ENCODE assay signal across 15 cellular contexts in the genomic region with DNA sequence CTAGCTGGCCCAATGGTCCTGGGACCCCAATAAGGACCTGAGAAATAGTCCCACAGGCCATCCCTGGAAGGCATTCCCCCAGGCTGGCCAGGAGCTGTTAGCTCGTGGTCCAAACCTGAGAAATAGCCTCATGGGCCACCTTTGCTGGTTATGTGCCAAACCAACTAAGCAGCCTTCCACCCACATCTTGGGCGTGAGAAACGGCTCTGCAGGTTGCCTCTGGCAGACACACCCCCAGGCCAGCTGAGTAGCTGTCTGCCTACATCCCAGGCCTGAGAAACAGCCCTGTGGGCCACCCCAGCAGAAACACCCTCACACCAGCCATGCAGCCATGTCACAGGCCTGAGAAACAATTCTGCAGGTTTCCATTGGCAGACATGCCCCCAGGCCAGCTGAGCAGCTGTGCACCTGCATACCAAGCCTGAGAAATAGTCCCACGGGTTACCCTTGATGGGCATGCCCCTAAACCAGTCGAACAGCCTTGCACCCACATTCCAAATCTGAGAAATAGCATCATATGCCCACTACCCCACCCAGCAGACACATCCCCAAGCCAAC.
DNase-seq lines count a peak whose midpoint lies in the region; ATAC-seq and TF ChIP-seq lines count a peak whose summit lies in the region.
"Had no signal": no experiment of that assay in that cellular context is flagged by ENCODE, and none has a peak within 500 bp of the region (broad histone marks: within the 10 kb centered on the region; RNA-seq: fewer than 3 reads in every experiment).

No MANE protein-coding gene starts in this region.

- H3K4me3 ChIP-seq in Panc1 (ENCODE audit: low read depth in 2 of 2, low read length in 2 of 2) (no peak overlapping the region), trophoblast cell (ENCODE audit: low read depth, low read length) (peak overlapping the region; percentile 10), SJCRH30 (no peak overlapping the region)
- H3K4me3 ChIP-seq: BLaER1, GM12878 had no signal

- no peak overlapping the region for H2BK120ac ChIP-seq in trophoblast cell (ENCODE audit: insufficient read depth, low read length, poor library complexity)

- no peak for TF ChIP-seq CTCF in Panc1 (IDR thresholded peaks at IDR 0.05)

- H4K8ac ChIP-seq in trophoblast cell (ENCODE audit: low read depth, low read length), result no peak overlapping the region

- H2BK12ac ChIP-seq in trophoblast cell (ENCODE audit: low read length), result no peak overlapping the region

- no peak overlapping the region for H3K23ac ChIP-seq in trophoblast cell (ENCODE audit: low read length)

- no peaks in the 10 kb centered on the region for H3K79me1 ChIP-seq in trophoblast cell (ENCODE audit: low read length)

- H2AK5ac ChIP-seq in trophoblast cell (ENCODE audit: low read length), result no peak overlapping the region

- no peak overlapping the region for H3K18ac ChIP-seq in trophoblast cell (ENCODE audit: low read length)

- H3K4me1 ChIP-seq in Panc1 (ENCODE audit: control insufficient read depth, insufficient read depth, low read length) (peaks cover 6% of the 10 kb centered on the region; the same call in 1 of the 2 replicates), trophoblast cell (ENCODE audit: control insufficient read depth in 1 of 2, insufficient read depth in 2 of 2, low read length in 2 of 2) (peaks cover 0 to 7% of the 10 kb centered on the region in 2 experiments), SJCRH30 (no peaks in the 10 kb centered on the region)
- H3K4me1 ChIP-seq: BLaER1, Caco-2 had no signal

- in situ Hi-C loops in Panc1 (cut with HindIII; ENCODE audit: low pct_unique_long_range_greater_than_20kb, low sequenced_read_pairs), result no loop called here

- no peak overlapping the region for H4K91ac ChIP-seq in trophoblast cell (ENCODE audit: low read depth, low read length)

- DNase-seq in SIG-M5 treated with dmso at 0.1 percent for 504 hours (lab: John Stamatoyannopoulos, UW; ENCODE audit: unreplicated experiment) (peak; percentile 60), SIG-M5 (lab: John Stamatoyannopoulos, UW) (no peak), Panc1 (ENCODE audit: low read depth, low spot score) (no peak), trophoblast cell (peak; percentile 2 to 68), SJCRH30 (no peak), mesenteric fat pad (ENCODE audit: low spot score) (no peak)
- DNase-seq in activated naive CD4-positive, alpha-beta T cell treated with Interleukin-2 at 50 U/mL for 16 hours, result no peak
- DNase-seq: 8988T; AML-193; Caco-2; CD8-positive, alpha-beta memory T cell; GOT3; H9 had no signal

- H3K27me3 ChIP-seq in Panc1 (ENCODE audit: control insufficient read depth, insufficient read depth, low read length), result no peaks in the 10 kb centered on the region
- H3K27me3 ChIP-seq in trophoblast cell (ENCODE audit: insufficient read depth, low read length), result no peaks in the 10 kb centered on the region
- no peaks in the 10 kb centered on the region for H3K27me3 ChIP-seq in SJCRH30
- H3K27me3 ChIP-seq: BLaER1 had no signal

- BruUV-seq in Panc1 (replicated peaks; lab: Mats Ljungman, UMichigan), result no TSS peak

- intact Hi-C loops in Panc1 (cut with micrococcal nuclease; ENCODE audit: unreplicated experiment), result no loop called here

- CTCF ChIA-PET in Panc1 (lab: Charles Lee), result no interaction called here

- no peak overlapping the region for H2AFZ ChIP-seq in trophoblast cell (ENCODE audit: insufficient read depth, low read length, poor library complexity)

- no peak overlapping the region for H3K4ac ChIP-seq in trophoblast cell (ENCODE audit: low read depth, low read length)

- H3K27ac ChIP-seq in Panc1 (ENCODE audit: low read length), result peak overlapping the region; percentile 49
- H3K27ac ChIP-seq in trophoblast cell (ENCODE audit: low read depth, low read length), result no peak overlapping the region
- no peak overlapping the region for H3K27ac ChIP-seq in SJCRH30
- H3K27ac ChIP-seq: BLaER1 had no signal

- no peaks in the 10 kb centered on the region for H3K9me3 ChIP-seq in Panc1 (ENCODE audit: control insufficient read depth, insufficient read depth, low read depth, low read length)
- H3K9me3 ChIP-seq in trophoblast cell (ENCODE audit: insufficient read depth, low read depth, low read length), result peaks cover 6% of the 10 kb centered on the region
- H3K9me3 ChIP-seq in SJCRH30 (replicated peaks), result no peaks in the 10 kb centered on the region
- H3K9me3 ChIP-seq: Caco-2 had no signal

- POLR2A ChIA-PET in Panc1 (lab: Charles Lee), result no interaction called here

- WGBS in trophoblast cell (ENCODE audit: extremely low coverage, insufficient coverage, insufficient read length), result no CpG with 5 or more reads among the region's 5 CpGs

- H4K12ac ChIP-seq in trophoblast cell (ENCODE audit: low read depth, low read length), result no peak overlapping the region

- no peak overlapping the region for H3K4me2 ChIP-seq in trophoblast cell (ENCODE audit: low read length)
- H3K4me2 ChIP-seq: BLaER1 had no signal

- no peak overlapping the region for H3K9ac ChIP-seq in trophoblast cell (ENCODE audit: low read length)
- H3K9ac ChIP-seq: BLaER1 had no signal

- no peak for ATAC-seq in Panc1
- ATAC-seq: GM12878 had no signal

- no peak overlapping the region for H3K14ac ChIP-seq in trophoblast cell (ENCODE audit: low read length)

- H3K36me3 ChIP-seq in Panc1 (ENCODE audit: control insufficient read depth, insufficient read depth, low read length), result no peaks in the 10 kb centered on the region
- no peaks in the 10 kb centered on the region for H3K36me3 ChIP-seq in trophoblast cell (ENCODE audit: control insufficient read depth in 1 of 2, insufficient read depth in 2 of 2, low read length in 2 of 2)
- H3K36me3 ChIP-seq in SJCRH30, result no peaks in the 10 kb centered on the region
- H3K36me3 ChIP-seq: BLaER1 had no signal

- no peak overlapping the region for H2BK5ac ChIP-seq in trophoblast cell (ENCODE audit: low read depth, low read length, poor library complexity)

- no peaks in the 10 kb centered on the region for H3K79me2 ChIP-seq in trophoblast cell (ENCODE audit: control insufficient read depth, insufficient read depth, low read length, poor library complexity)

Comparison
In these comparisons a context has a peak if more than half of its experiments do, and no peak if none do; other contexts are left out.
1. DNase-seq: peak in SIG-M5 treated with dmso at 0.1 percent for 504 hours (single experiment) and trophoblast cell (2 of 2); none in SIG-M5 (single experiment), Panc1 (single experiment), activated naive CD4-positive, alpha-beta T cell treated with Interleukin-2 at 50 U/mL for 16 hours (single experiment), SJCRH30 (0 of 2) and mesenteric fat pad (single experiment).